In genomic region chr10:22251751-22252285, GRCh38 we compare ENCODE assay signal across 8 cellular contexts. TPM values are rescaled to one million over a fixed set of nuclear protein-coding genes. Genes with fewer than 3 reads are reported as not detected.
DNase-seq lines count a peak whose midpoint lies in the region; ATAC-seq and TF ChIP-seq lines count a peak whose summit lies in the region.

No MANE protein-coding gene starts in this region.

- TF ChIP-seq POLR2A in testis (IDR thresholded peaks at IDR 0.05): no peak

- no peaks in the 10 kb centered on the region for H3K9me2 ChIP-seq in PC-3 (replicated peaks; ENCODE audit: low read length)

- no TSS peak for BruUV-seq in PC-3 (replicated peaks; lab: Mats Ljungman, UMichigan)

- no peaks in the 10 kb centered on the region for H3K9me3 ChIP-seq in PC-3 (ENCODE audit: low read length)
- no peaks in the 10 kb centered on the region for H3K9me3 ChIP-seq in testis

- H3K9ac ChIP-seq in PC-3 (ENCODE audit: low read length): peak overlapping the region; percentile 98

- peaks cover 23% of the 10 kb centered on the region for H3K79me2 ChIP-seq in PC-3 (ENCODE audit: low read length)

- intact Hi-C loops in PC-3 (cut with micrococcal nuclease) (loop anchor here (10.0 kb wide), 1 partner anchor 733 kb away; no protein-coding TSS in a partner anchor), testis (cut with DNase I; ENCODE audit: low total_unique reads) (loop anchor here (10.0 kb wide), 1 partner anchor 717 kb away; the partner anchor contains the start of gene MLLT10)

- H3K27me3 ChIP-seq in PC-3 (ENCODE audit: low read length) (no peaks in the 10 kb centered on the region), testis (no peaks in the 10 kb centered on the region)

- 0% methylated on average over 32 of the region's 32 CpGs for WGBS in testis, 2 donors

- H4K20me1 ChIP-seq in PC-3 (ENCODE audit: low read length): no peaks in the 10 kb centered on the region

- peak overlapping the region; percentile 91 for H2AFZ ChIP-seq in PC-3 (ENCODE audit: low read length)

- H3K27ac ChIP-seq in PC-3 (ENCODE audit: low read length) (peak overlapping the region; percentile 89), testis (peak overlapping the region; percentile 99)

- peaks cover 6% of the 10 kb centered on the region for H3F3A ChIP-seq in PC-3 (ENCODE audit: low read length, unreplicated experiment)

- peak; percentile 37 for ATAC-seq in GM18873 (IDR thresholded peaks at IDR 0.05; ENCODE audit: low FRiP score, unreplicated experiment)
- peak; percentile 31 for ATAC-seq in HG03139 (IDR thresholded peaks at IDR 0.05; ENCODE audit: unreplicated experiment)
- peak; percentile 32 for ATAC-seq in PC-3

- DNase-seq in AG04449 (ENCODE audit: low read depth, low spot score) (no peak), PC-3 (peak; percentile 48), glomerular visceral epithelial cell (ENCODE audit: extremely low spot score) (peak; percentile 31), nucleus accumbens (lab: John Stamatoyannopoulos, UW) (peak in 53 of 56 donors; percentile 5 to 89 (median 66)), testis (peak; percentile 83)
- DNase-seq in activated gamma-delta T cell treated with anti-CD3 and anti-CD28 coated beads, Interleukin-2, amount 50 U/mL, for 16 hours (ENCODE audit: low read depth): peak; percentile 30

- H3K4me3 ChIP-seq in AG04449 (ENCODE audit: low read depth, low read length) (peak overlapping the region; percentile 55), PC-3 (ENCODE audit: low read length) (peak overlapping the region; percentile 68), testis (peak overlapping the region; percentile 73 to 83)

- POLR2A ChIA-PET in AG04449 (lab: Yijun Ruan, JAX): no interaction called here
- POLR2A ChIA-PET in PC-3 (lab: Charles Lee; ENCODE audit: unreplicated experiment): no interaction called here

- no peaks in the 10 kb centered on the region for H3K36me3 ChIP-seq in PC-3 (ENCODE audit: low read depth, low read length)
- no peaks in the 10 kb centered on the region for H3K36me3 ChIP-seq in testis (ENCODE audit: low read depth, missing control alignments)

- TF ChIP-seq CTCF in AG04449 (IDR thresholded peaks at IDR 0.05; ENCODE audit: insufficient read depth, low read length, missing control alignments) (no peak), PC-3 (conservative IDR thresholded peaks at IDR 0.05; ENCODE audit: low read depth, low read length) (no peak), testis (IDR thresholded peaks at IDR 0.05) (no peak)

- CTCF ChIA-PET in AG04449 (lab: Yijun Ruan, JAX) (no interaction called here), PC-3 (lab: Charles Lee) (no interaction called here)

- H3K4me1 ChIP-seq in PC-3 (ENCODE audit: insufficient read depth, low read length): peaks cover 31% of the 10 kb centered on the region
- peaks cover 7% of the 10 kb centered on the region for H3K4me1 ChIP-seq in testis

- H3K4me2 ChIP-seq in PC-3 (ENCODE audit: low read length): peak overlapping the region; percentile 93

RNA-seq across cellular contexts. Expression of gene EBLN1, which starts 34.0 kb away (rescaled TPM):
- total RNA-seq in PC-3 (2014; rRNA removed) (not detected in 2 replicates), testis (1 to 10 TPM; 1.4 to 4.7 TPM)
- 3.5 TPM for polyA plus RNA-seq in testis (ENCODE audit: insufficient read depth, low read depth, low replicate concordance)
